Comparison of ENCODE assay signal across 8 cellular contexts in genomic region chr3:183098538-183099025, GRCh38. TPM values are rescaled to one million over a fixed set of nuclear protein-coding genes. Genes with fewer than 3 reads are reported as not detected.
DNase-seq lines count a peak whose midpoint lies in the region; ATAC-seq, FAIRE-seq and TF ChIP-seq lines count a peak whose summit lies in the region.

No MANE protein-coding gene starts in this region.

- H3K4me3 ChIP-seq in GM08714 (ENCODE audit: low read length) (peak overlapping the region; percentile 75), kidney (ENCODE audit: low read length in 2 of 2) (peak overlapping the region; percentile 78 to 85), stomach smooth muscle (ENCODE audit: low read length in 2 of 2) (peak overlapping the region; percentile 95 to 97)

- H3K27ac Mint-ChIP-seq in activated T-helper 17 cell treated with anti-CD3 and anti-CD28 coated beads, Interleukin-2, amount 50 U/mL, for 72 hours = peak overlapping the region; percentile 98

- H3K4me3 Mint-ChIP-seq in activated T-helper 17 cell treated with anti-CD3 and anti-CD28 coated beads, Interleukin-2, amount 50 U/mL, for 72 hours = peak overlapping the region; percentile 95

- no peak for DNase-seq in kidney
- DNase-seq in NCI-H187 (lab: John Stamatoyannopoulos, UW) = no peak
- DNase-seq in SW480 (ENCODE audit: low spot score) = no peak
- no peak for DNase-seq in activated CD8-positive, alpha-beta memory T cell treated with anti-CD3 and anti-CD28 coated beads, Interleukin-2, amount 50 U/mL, for 4 hours

- no peaks in the 10 kb centered on the region for H3K27me3 ChIP-seq in stomach smooth muscle (ENCODE audit: control insufficient read depth in 1 of 2, insufficient read depth in 2 of 2, low read length in 2 of 2)

- intact Hi-C loops in kidney (cut with DNase I) = no loop called here

- H3K9me3 ChIP-seq in kidney (ENCODE audit: control insufficient read depth in 1 of 2, low read length in 2 of 2) (no peaks in the 10 kb centered on the region), stomach smooth muscle (ENCODE audit: control insufficient read depth in 2 of 2, low read length in 2 of 2) (no peaks in the 10 kb centered on the region)

- H3K36me3 Mint-ChIP-seq in activated T-helper 17 cell treated with anti-CD3 and anti-CD28 coated beads, Interleukin-2, amount 50 U/mL, for 72 hours (ENCODE audit: low read depth) = peaks cover 18% of the 10 kb centered on the region

- FAIRE-seq in kidney (lab: Jason Lieb, UNC) = no peak

- H3K27ac ChIP-seq in kidney (ENCODE audit: low read depth in 2 of 2, low read length in 2 of 2) (peak overlapping the region; percentile 95 to 96), stomach smooth muscle (ENCODE audit: low read length) (peak overlapping the region; percentile 78)

- no peaks in the 10 kb centered on the region for H3K36me3 ChIP-seq in kidney (ENCODE audit: control insufficient read depth in 1 of 2, insufficient read depth in 2 of 2, low read length in 2 of 2)
- no peaks in the 10 kb centered on the region for H3K36me3 ChIP-seq in stomach smooth muscle (ENCODE audit: control insufficient read depth in 2 of 2, insufficient read depth in 2 of 2, low read length in 2 of 2)

- no peak for TF ChIP-seq CTCF in kidney (IDR thresholded peaks at IDR 0.05; ENCODE audit: borderline replicate concordance, extremely low read depth, insufficient read depth)

- H3K4me1 ChIP-seq in kidney (ENCODE audit: control insufficient read depth in 1 of 2, insufficient read depth in 1 of 2, low read depth in 1 of 2, low read length in 2 of 2) = peaks cover 2 to 10% of the 10 kb centered on the region in 2 donors
- H3K4me1 ChIP-seq in stomach smooth muscle (ENCODE audit: control insufficient read depth, insufficient read depth, low read length) = peaks cover 16% of the 10 kb centered on the region

- no peaks in the 10 kb centered on the region for H3K9me3 Mint-ChIP-seq in activated T-helper 17 cell treated with anti-CD3 and anti-CD28 coated beads, Interleukin-2, amount 50 U/mL, for 72 hours

- H3K4me1 Mint-ChIP-seq in activated T-helper 17 cell treated with anti-CD3 and anti-CD28 coated beads, Interleukin-2, amount 50 U/mL, for 72 hours = peaks cover 21% of the 10 kb centered on the region

- H3K9ac ChIP-seq in kidney (ENCODE audit: low read length in 2 of 2) (peak overlapping the region; percentile 63 to 92), stomach smooth muscle (ENCODE audit: low read length in 2 of 2) (peak overlapping the region; percentile 92 to 94)

- peak; percentile 31 for ATAC-seq in HG02642 (IDR thresholded peaks at IDR 0.05; ENCODE audit: poor library complexity, unreplicated experiment)
- no peak for ATAC-seq in activated T-helper 17 cell treated with anti-CD3 and anti-CD28 coated beads, Interleukin-2, amount 50 U/mL, for 72 hours (replicated peaks)

- H3K27me3 Mint-ChIP-seq in activated T-helper 17 cell treated with anti-CD3 and anti-CD28 coated beads, Interleukin-2, amount 50 U/mL, for 72 hours = no peaks in the 10 kb centered on the region

RNA-seq across cellular contexts. Expression of gene MCCC1, which starts 0.7 kb away (rescaled TPM):
- total RNA-seq in activated T-helper 17 cell treated with anti-CD3 and anti-CD28 coated beads, Interleukin-2, amount 50 U/mL, for 72 hours = 10 to 100 TPM; 30.7 to 30.9 TPM
- total RNA-seq in kidney = 35.3 TPM
- polyA plus RNA-seq in kidney (ENCODE audit: insufficient read depth, low read depth, low replicate concordance) = 85.5 TPM
